Comparison of ENCODE assay signal across 1 cellular context in the genomic region with DNA sequence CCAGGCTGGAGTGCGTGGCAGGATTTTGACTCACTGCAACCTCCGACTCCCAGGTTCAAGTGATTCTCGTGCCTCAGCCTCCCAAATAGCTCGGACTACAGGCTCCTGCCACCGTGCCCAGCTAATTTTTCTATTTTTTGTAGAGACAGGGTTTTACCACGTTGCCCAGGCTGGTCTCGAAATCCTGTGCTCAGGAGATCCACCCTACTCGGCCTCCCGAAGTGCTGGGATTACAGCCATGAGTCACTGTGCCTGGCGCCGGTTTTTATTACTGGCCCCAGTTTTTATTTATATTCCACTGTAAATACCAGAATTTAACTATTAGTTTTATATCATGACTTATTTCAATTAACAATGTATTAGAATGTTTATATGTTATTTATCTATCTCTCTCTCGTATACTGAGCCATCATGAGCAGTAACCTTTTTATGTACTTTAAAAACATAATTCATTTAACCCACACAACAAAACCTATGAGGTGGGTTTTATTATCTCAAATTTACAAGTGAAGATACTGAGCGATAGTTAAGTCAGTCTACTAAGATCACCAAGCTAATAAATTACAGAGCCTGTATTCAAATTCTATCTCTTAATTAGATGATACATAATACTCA.
TF ChIP-seq lines count a peak whose summit lies in the region.

No MANE protein-coding gene starts in this region.

TF ChIP-seq in GM23338, 12 proteins besides CTCF, POLR2A, EP300 and RAD21 (continued from another document):
- TF ChIP-seq, protein P1, sequence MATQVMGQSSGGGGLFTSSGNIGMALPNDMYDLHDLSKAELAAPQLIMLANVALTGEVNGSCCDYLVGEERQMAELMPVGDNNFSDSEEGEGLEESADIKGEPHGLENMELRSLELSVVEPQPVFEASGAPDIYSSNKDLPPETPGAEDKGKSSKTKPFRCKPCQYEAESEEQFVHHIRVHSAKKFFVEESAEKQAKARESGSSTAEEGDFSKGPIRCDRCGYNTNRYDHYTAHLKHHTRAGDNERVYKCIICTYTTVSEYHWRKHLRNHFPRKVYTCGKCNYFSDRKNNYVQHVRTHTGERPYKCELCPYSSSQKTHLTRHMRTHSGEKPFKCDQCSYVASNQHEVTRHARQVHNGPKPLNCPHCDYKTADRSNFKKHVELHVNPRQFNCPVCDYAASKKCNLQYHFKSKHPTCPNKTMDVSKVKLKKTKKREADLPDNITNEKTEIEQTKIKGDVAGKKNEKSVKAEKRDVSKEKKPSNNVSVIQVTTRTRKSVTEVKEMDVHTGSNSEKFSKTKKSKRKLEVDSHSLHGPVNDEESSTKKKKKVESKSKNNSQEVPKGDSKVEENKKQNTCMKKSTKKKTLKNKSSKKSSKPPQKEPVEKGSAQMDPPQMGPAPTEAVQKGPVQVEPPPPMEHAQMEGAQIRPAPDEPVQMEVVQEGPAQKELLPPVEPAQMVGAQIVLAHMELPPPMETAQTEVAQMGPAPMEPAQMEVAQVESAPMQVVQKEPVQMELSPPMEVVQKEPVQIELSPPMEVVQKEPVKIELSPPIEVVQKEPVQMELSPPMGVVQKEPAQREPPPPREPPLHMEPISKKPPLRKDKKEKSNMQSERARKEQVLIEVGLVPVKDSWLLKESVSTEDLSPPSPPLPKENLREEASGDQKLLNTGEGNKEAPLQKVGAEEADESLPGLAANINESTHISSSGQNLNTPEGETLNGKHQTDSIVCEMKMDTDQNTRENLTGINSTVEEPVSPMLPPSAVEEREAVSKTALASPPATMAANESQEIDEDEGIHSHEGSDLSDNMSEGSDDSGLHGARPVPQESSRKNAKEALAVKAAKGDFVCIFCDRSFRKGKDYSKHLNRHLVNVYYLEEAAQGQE (IDR thresholded peaks at IDR 0.05; ENCODE audit: unreplicated experiment) = no peak
- no peak for TF ChIP-seq ZNF462 (CRISPR knock-in tag; IDR thresholded peaks at IDR 0.05)
